In genomic region chr12:645563-646071, GRCh38 we compare ENCODE assay signal across 9 cellular contexts. TPM values are rescaled to one million over a fixed set of nuclear protein-coding genes. Genes with fewer than 3 reads are reported as not detected.
DNase-seq lines count a peak whose midpoint lies in the region; ATAC-seq, FAIRE-seq and TF ChIP-seq lines count a peak whose summit lies in the region.
"Had no signal": no experiment of that assay in that cellular context is flagged by ENCODE, and none has a peak within 500 bp of the region (broad histone marks: within the 10 kb centered on the region; RNA-seq: fewer than 3 reads in every experiment).

No MANE protein-coding gene starts in this region.

- no peak for TF ChIP-seq EP300 in H1 (IDR thresholded peaks at IDR 0.05; ENCODE audit: borderline replicate concordance in 1 of 2, low read depth in 2 of 2, low read length in 2 of 2)

- H3K27me3 Mint-ChIP-seq in activated T-cell treated with anti-CD3 and anti-CD28 coated beads, Interleukin-2, amount 50 U/mL, for 24 hours = no peaks in the 10 kb centered on the region
- H3K27me3 Mint-ChIP-seq in activated T-cell treated with anti-CD3 and anti-CD28 coated beads, Interleukin-2, amount 50 U/mL, for 4 hours (ENCODE audit: low read depth) = no peaks in the 10 kb centered on the region
- no peaks in the 10 kb centered on the region for H3K27me3 Mint-ChIP-seq in activated naive CD8-positive, alpha-beta T cell treated with anti-CD3 and anti-CD28 coated beads, Interleukin-2, amount 50 U/mL, for 24 hours

- no peak overlapping the region for H3K4me2 ChIP-seq in H1 (ENCODE audit: insufficient read depth in 1 of 2, low read depth in 2 of 2, low read length in 2 of 2)

- H3K23ac ChIP-seq in H1 (ENCODE audit: insufficient read length) = no peak overlapping the region

- TF ChIP-seq POLR2A in H1 (IDR thresholded peaks at IDR 0.05; ENCODE audit: control extremely low read depth in 1 of 2, low read depth in 2 of 2, low read length in 2 of 2) = no peak

- 77% methylated on average over 8 of the region's 8 CpGs; no CpG with 5 or more reads in 1 of the 2 experiments for WGBS in H1 (ENCODE audit: extremely low coverage in 1 of 2, insufficient coverage in 1 of 2, insufficient read length in 1 of 2, insufficient replicate concordance in 2 of 2, low coverage in 1 of 2, low lambda C conversion rate in 2 of 2, missing lambda C conversion rate in 1 of 2), 2 experiments
- WGBS in urinary bladder = 21% methylated on average over 8 of the region's 8 CpGs

- no peak overlapping the region for H3K14ac ChIP-seq in H1 (ENCODE audit: insufficient read length)

- no peak overlapping the region for H4K91ac ChIP-seq in H1 (replicated peaks; ENCODE audit: insufficient read length, low read length)

- no peaks in the 10 kb centered on the region for H3K79me2 ChIP-seq in H1 (ENCODE audit: control insufficient read depth in 1 of 2, insufficient read depth in 2 of 2, low read length in 2 of 2)

- CTCF ChIA-PET in H1 (lab: Charles Lee; ENCODE audit: partially characterized antibody) = interaction anchor here (0.9 to 3.1 kb wide), 5 partner anchors 14 to 169 kb away, joined by 3 to 14 read pairs (median 5); no protein-coding TSS in a partner anchor

- peaks cover 3% of the 10 kb centered on the region for H3K36me3 Mint-ChIP-seq in activated T-cell treated with anti-CD3 and anti-CD28 coated beads, Interleukin-2, amount 50 U/mL, for 24 hours (ENCODE audit: low read depth)
- H3K36me3 Mint-ChIP-seq in activated T-cell treated with anti-CD3 and anti-CD28 coated beads, Interleukin-2, amount 50 U/mL, for 4 hours (ENCODE audit: insufficient read depth) = peaks cover 7% of the 10 kb centered on the region
- peaks cover 6% of the 10 kb centered on the region for H3K36me3 Mint-ChIP-seq in activated naive CD8-positive, alpha-beta T cell treated with anti-CD3 and anti-CD28 coated beads, Interleukin-2, amount 50 U/mL, for 24 hours (ENCODE audit: low read depth)

- H3K4me1 Mint-ChIP-seq in activated T-cell treated with anti-CD3 and anti-CD28 coated beads, Interleukin-2, amount 50 U/mL, for 24 hours (ENCODE audit: low read depth) = peaks cover 44% of the 10 kb centered on the region
- H3K4me1 Mint-ChIP-seq in activated T-cell treated with anti-CD3 and anti-CD28 coated beads, Interleukin-2, amount 50 U/mL, for 4 hours (ENCODE audit: low read depth) = peaks cover 38% of the 10 kb centered on the region
- H3K4me1 Mint-ChIP-seq in activated naive CD8-positive, alpha-beta T cell treated with anti-CD3 and anti-CD28 coated beads, Interleukin-2, amount 50 U/mL, for 24 hours = peaks cover 43% of the 10 kb centered on the region

- H2BK20ac ChIP-seq in H1 (ENCODE audit: low read length) = no peak overlapping the region

- no peak overlapping the region for H4K8ac ChIP-seq in H1 (ENCODE audit: extremely low read depth, insufficient read depth, low read length)

- H3K4me3 Mint-ChIP-seq in activated T-cell treated with anti-CD3 and anti-CD28 coated beads, Interleukin-2, amount 50 U/mL, for 24 hours = no peak overlapping the region
- no peak overlapping the region for H3K4me3 Mint-ChIP-seq in activated T-cell treated with anti-CD3 and anti-CD28 coated beads, Interleukin-2, amount 50 U/mL, for 4 hours
- H3K4me3 Mint-ChIP-seq in activated naive CD8-positive, alpha-beta T cell treated with anti-CD3 and anti-CD28 coated beads, Interleukin-2, amount 50 U/mL, for 24 hours = no peak overlapping the region

- peak; percentile 27 for DNase-seq in activated T-cell treated with anti-CD3 and anti-CD28 coated beads, Interleukin-2, amount 50 U/mL, for 24 hours
- DNase-seq in activated T-cell treated with anti-CD3 and anti-CD28 coated beads, Interleukin-2, amount 50 U/mL, for 4 hours = no peak
- no peak for DNase-seq in H1 (ENCODE audit: low read depth in 1 of 2, low spot score in 2 of 2)
- DNase-seq in activated gamma-delta T cell treated with Interleukin-2 at 50 U/mL for 16 hours = no peak
- DNase-seq in NCI-H510A (lab: John Stamatoyannopoulos, UW) = no peak
- DNase-seq in activated naive CD8-positive, alpha-beta T cell treated with anti-CD3 and anti-CD28 coated beads, Interleukin-2, amount 50 U/mL, for 24 hours = no peak
- DNase-seq: activated naive CD4-positive, alpha-beta T cell treated with anti-CD3 and anti-CD28 coated beads, Interleukin-2, amount 50 U/mL, for 16 hours had no signal

- no peak overlapping the region for H3K4ac ChIP-seq in H1 (replicated peaks; ENCODE audit: insufficient read length, low read depth, low read length)

- H4K20me1 ChIP-seq in H1 (replicated peaks in 1 of 2; ENCODE audit: control insufficient read depth in 1 of 2, insufficient read depth in 2 of 2, low read length in 2 of 2) = no peaks in the 10 kb centered on the region

- no peak overlapping the region for H3K56ac ChIP-seq in H1 (replicated peaks; ENCODE audit: insufficient read length, low read depth, low read length)

- H3K9me3 ChIP-seq in H1 (ENCODE audit: insufficient read depth in 2 of 2, low read depth in 1 of 2, low read length in 1 of 2) (no peaks in the 10 kb centered on the region), mucosa of stomach (ENCODE audit: control insufficient read depth, low read length) (no peaks in the 10 kb centered on the region)

- H3K27me3 ChIP-seq in H1 (replicated peaks in 1 of 4; ENCODE audit: control insufficient read depth in 3 of 4, extremely low read depth in 1 of 4, insufficient read depth in 3 of 4, low read length in 3 of 4) (no peaks in the 10 kb centered on the region; a peak in 5 of 7 replicates), mucosa of stomach (ENCODE audit: control insufficient read depth, insufficient read depth, low read length) (no peaks in the 10 kb centered on the region)

- H3K27ac Mint-ChIP-seq in activated T-cell treated with anti-CD3 and anti-CD28 coated beads, Interleukin-2, amount 50 U/mL, for 24 hours = no peak overlapping the region
- no peak overlapping the region for H3K27ac Mint-ChIP-seq in activated naive CD8-positive, alpha-beta T cell treated with anti-CD3 and anti-CD28 coated beads, Interleukin-2, amount 50 U/mL, for 24 hours

- H3K4me3 ChIP-seq in H1 (ENCODE audit: extremely low read depth in 1 of 4, insufficient read depth in 2 of 4, low read depth in 3 of 4, low read length in 4 of 4) (no peak overlapping the region), mucosa of stomach (ENCODE audit: low read length) (no peak overlapping the region), urinary bladder (ENCODE audit: low read depth, low read length) (no peak overlapping the region)

- peaks cover 7% of the 10 kb centered on the region; the same call in 1 of the 2 replicates for H3K23me2 ChIP-seq in H1 (ENCODE audit: low read depth, low read length)

- H3K27ac ChIP-seq in H1 (ENCODE audit: low read depth, low read length) = no peak overlapping the region
- H3K27ac ChIP-seq in urinary bladder (ENCODE audit: low read depth) = peak overlapping the region; percentile 74

- no peaks in the 10 kb centered on the region for H3K36me3 ChIP-seq in H1 (ENCODE audit: control insufficient read depth in 2 of 4, insufficient read depth in 4 of 4, low read length in 3 of 4)
- no peaks in the 10 kb centered on the region for H3K36me3 ChIP-seq in mucosa of stomach (ENCODE audit: control insufficient read depth, insufficient read depth, low read length)
- H3K36me3 ChIP-seq in urinary bladder (ENCODE audit: insufficient read depth) = no peaks in the 10 kb centered on the region

- TF ChIP-seq RAD21 in H1 (IDR thresholded peaks at IDR 0.05 in 1 of 2, conservative IDR thresholded peaks at IDR 0.05 in 1 of 2; ENCODE audit: low read depth in 2 of 2, low read length in 2 of 2) = no peak

- no peak overlapping the region for H2BK120ac ChIP-seq in H1 (replicated peaks; ENCODE audit: low read depth, low read length)

- H2BK5ac ChIP-seq in H1 (ENCODE audit: low read depth, low read length) = no peak overlapping the region

- TF ChIP-seq CTCF in H1 (IDR thresholded peaks at IDR 0.05; ENCODE audit: control extremely low read depth in 1 of 3, insufficient read depth in 1 of 3, low read depth in 1 of 3, low read length in 3 of 3) = no peak

- no peak overlapping the region for H2BK15ac ChIP-seq in H1 (ENCODE audit: low read length)

- no peaks in the 10 kb centered on the region for H3K9me3 Mint-ChIP-seq in activated T-cell treated with anti-CD3 and anti-CD28 coated beads, Interleukin-2, amount 50 U/mL, for 24 hours
- H3K9me3 Mint-ChIP-seq in activated T-cell treated with anti-CD3 and anti-CD28 coated beads, Interleukin-2, amount 50 U/mL, for 4 hours = no peaks in the 10 kb centered on the region
- no peaks in the 10 kb centered on the region for H3K9me3 Mint-ChIP-seq in activated naive CD8-positive, alpha-beta T cell treated with anti-CD3 and anti-CD28 coated beads, Interleukin-2, amount 50 U/mL, for 24 hours

- no peak for ATAC-seq in activated T-cell treated with anti-CD3 and anti-CD28 coated beads, Interleukin-2, amount 50 U/mL, for 4 hours
- ATAC-seq in activated naive CD8-positive, alpha-beta T cell treated with anti-CD3 and anti-CD28 coated beads, Interleukin-2, amount 50 U/mL, for 24 hours = no peak

- H2AK5ac ChIP-seq in H1 (ENCODE audit: low read depth, low read length) = no peak overlapping the region

- POLR2A ChIA-PET in H1 (lab: Charles Lee; ENCODE audit: partially characterized antibody) = interaction anchor here (1.7 kb wide), 1 partner anchor 106 kb away, joined by 5 read pairs; the partner anchor contains the start of gene WNK1

- H3K9ac ChIP-seq in H1 (replicated peaks in 1 of 4; ENCODE audit: extremely low read depth in 1 of 4, low read depth in 3 of 4, low read length in 3 of 4) = no peak overlapping the region
- peak overlapping the region; percentile 13 for H3K9ac ChIP-seq in mucosa of stomach (ENCODE audit: low read length)

- no peak overlapping the region for H2AFZ ChIP-seq in H1 (ENCODE audit: low read length)

- no peaks in the 10 kb centered on the region for H3K79me1 ChIP-seq in H1 (ENCODE audit: low read depth, low read length)

- no peak overlapping the region for H3K18ac ChIP-seq in H1 (ENCODE audit: extremely low read depth, low read length)

- no peak overlapping the region for H4K5ac ChIP-seq in H1 (ENCODE audit: insufficient read length, low read depth, low read length)

- H2BK12ac ChIP-seq in H1 (ENCODE audit: low read depth, low read length) = peak overlapping the region; percentile 28; the same call in 1 of the 2 replicates

- peaks cover 0 to 7% (median 3%) of the 10 kb centered on the region in 4 experiments; a peak in 4 of 7 replicates for H3K4me1 ChIP-seq in H1 (replicated peaks in 1 of 4; ENCODE audit: control insufficient read depth in 3 of 4, insufficient read depth in 4 of 4, low read length in 3 of 4)
- H3K4me1 ChIP-seq in mucosa of stomach (ENCODE audit: control insufficient read depth, insufficient read depth, low read length) = peaks cover 38% of the 10 kb centered on the region
- H3K4me1 ChIP-seq in urinary bladder (ENCODE audit: insufficient read depth) = no peaks in the 10 kb centered on the region

- no peak for FAIRE-seq in H1 (lab: Jason Lieb, UNC)

RNA-seq across cellular contexts. Expression of gene NINJ2, which starts 17.6 kb away (rescaled TPM):
- total RNA-seq in activated T-cell treated with anti-CD3 and anti-CD28 coated beads, Interleukin-2, amount 50 U/mL, for 4 hours = 1 to 10 TPM; 2.6 to 3.7 (median 2.7) TPM
- not detected in 2 replicates for total RNA-seq in H1 (2021; fragmentation: NEBNext Ultra II Directional; extraction: Animal tissue kit (Norgen Biotek cat#: 25700))
- polyA plus RNA-seq in H1 (2011; rRNA removed) (1.4 and 1.5 TPM in 2 replicates), urinary bladder (6.9 TPM)
- polyA plus RNA-seq in H1 (2011; cell fraction: cytosol; rRNA removed) = 1.1 TPM
- 1.2 TPM for polyA plus RNA-seq in H1 (2011; cell fraction: nucleus; rRNA removed)
- 0.67 to 1.2 TPM (median 1.0 TPM) in 3 of 4 replicates, not detected in the other for polyA plus RNA-seq in H1 (2012, experiment 1 of 2)
- polyA plus RNA-seq in H1 (2012, experiment 2 of 2) = 0.98 TPM
- polyA plus RNA-seq in H1 (2013, experiment 1 of 2) = 0.12 TPM
- 0.29 TPM for polyA plus RNA-seq in H1 (2013, experiment 2 of 2)
- polyA minus RNA-seq in H1 (2011; rRNA and poly(A)+ RNA removed) = 0.25 and 1.1 TPM in 2 replicates
- polyA minus RNA-seq in H1 (2011; cell fraction: cytosol; rRNA and poly(A)+ RNA removed) = not detected
- not detected for polyA minus RNA-seq in H1 (2011; cell fraction: nucleus; rRNA and poly(A)+ RNA removed)
- total RNA-seq in urinary bladder = 1.7 TPM
